Comparison of ENCODE assay signal across 1 cellular context in the genomic region with DNA sequence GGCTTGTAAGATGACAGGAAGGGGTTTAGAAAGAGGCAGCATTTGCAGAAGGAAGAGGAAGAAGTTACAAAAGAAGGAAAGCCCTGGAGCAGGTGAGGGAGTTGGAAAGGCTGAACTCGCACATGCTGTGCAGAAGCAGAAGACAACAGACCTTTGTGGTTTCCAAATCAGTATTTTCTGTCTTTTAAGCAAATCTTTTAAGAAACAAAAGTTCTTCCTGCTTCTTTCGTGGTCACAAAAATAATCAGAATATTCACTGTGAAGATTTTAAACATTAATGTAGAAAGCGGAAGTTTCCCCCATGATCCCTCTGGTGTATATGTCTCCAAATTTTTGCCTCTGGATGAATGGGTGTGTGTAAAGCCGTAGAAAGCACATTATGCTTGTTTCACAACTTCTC.
TF ChIP-seq lines count a peak whose summit lies in the region.

No MANE protein-coding gene starts in this region.

TF ChIP-seq in SK-N-SH, 30 proteins besides CTCF, POLR2A, EP300 and RAD21 (continued from another document):
- TF ChIP-seq, protein P1, sequence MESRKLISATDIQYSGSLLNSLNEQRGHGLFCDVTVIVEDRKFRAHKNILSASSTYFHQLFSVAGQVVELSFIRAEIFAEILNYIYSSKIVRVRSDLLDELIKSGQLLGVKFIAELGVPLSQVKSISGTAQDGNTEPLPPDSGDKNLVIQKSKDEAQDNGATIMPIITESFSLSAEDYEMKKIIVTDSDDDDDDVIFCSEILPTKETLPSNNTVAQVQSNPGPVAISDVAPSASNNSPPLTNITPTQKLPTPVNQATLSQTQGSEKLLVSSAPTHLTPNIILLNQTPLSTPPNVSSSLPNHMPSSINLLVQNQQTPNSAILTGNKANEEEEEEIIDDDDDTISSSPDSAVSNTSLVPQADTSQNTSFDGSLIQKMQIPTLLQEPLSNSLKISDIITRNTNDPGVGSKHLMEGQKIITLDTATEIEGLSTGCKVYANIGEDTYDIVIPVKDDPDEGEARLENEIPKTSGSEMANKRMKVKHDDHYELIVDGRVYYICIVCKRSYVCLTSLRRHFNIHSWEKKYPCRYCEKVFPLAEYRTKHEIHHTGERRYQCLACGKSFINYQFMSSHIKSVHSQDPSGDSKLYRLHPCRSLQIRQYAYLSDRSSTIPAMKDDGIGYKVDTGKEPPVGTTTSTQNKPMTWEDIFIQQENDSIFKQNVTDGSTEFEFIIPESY (IDR thresholded peaks at IDR 0.05; ENCODE audit: borderline replicate concordance, low read depth), result no peak
- TF ChIP-seq, protein P2, sequence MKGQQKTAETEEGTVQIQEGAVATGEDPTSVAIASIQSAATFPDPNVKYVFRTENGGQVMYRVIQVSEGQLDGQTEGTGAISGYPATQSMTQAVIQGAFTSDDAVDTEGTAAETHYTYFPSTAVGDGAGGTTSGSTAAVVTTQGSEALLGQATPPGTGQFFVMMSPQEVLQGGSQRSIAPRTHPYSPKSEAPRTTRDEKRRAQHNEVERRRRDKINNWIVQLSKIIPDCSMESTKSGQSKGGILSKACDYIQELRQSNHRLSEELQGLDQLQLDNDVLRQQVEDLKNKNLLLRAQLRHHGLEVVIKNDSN (IDR thresholded peaks at IDR 0.05; ENCODE audit: borderline replicate concordance, low read depth), result no peak
